ENCODE assay signal across 8 cellular contexts in genomic region chr1:230270185-230270939, GRCh38.
A peak's percentile ranks its signal among the peaks of the same experiment; 100 is the strongest.
DNase-seq lines count a peak whose midpoint lies in the region; ATAC-seq and TF ChIP-seq lines count a peak whose summit lies in the region.

No MANE protein-coding gene starts in this region.

- TF ChIP-seq CTCF in VCaP (conservative IDR thresholded peaks at IDR 0.05), result no peak
- TF ChIP-seq CTCF in lower lobe of right lung (IDR thresholded peaks at IDR 0.05), result no peak

- ATAC-seq in HG03196 (IDR thresholded peaks at IDR 0.05; ENCODE audit: unreplicated experiment), result peak; percentile 51
- no peak for ATAC-seq in lower lobe of right lung
- ATAC-seq in GM18517 (IDR thresholded peaks at IDR 0.05; ENCODE audit: unreplicated experiment), result no peak

- H3K4me3 ChIP-seq in lower lobe of right lung, result no peak overlapping the region

- DNase-seq in activated T-cell treated with anti-CD3 and anti-CD28 coated beads for 24 hours (ENCODE audit: low read depth) (peak; percentile 42), activated T-cell treated with anti-CD3 and anti-CD28 coated beads for 4 hours (no peak), lower lobe of right lung (no peak), AG08395 (ENCODE audit: low spot score) (no peak), RPMI8226 (no peak)

- H3K27me3 ChIP-seq in lower lobe of right lung (ENCODE audit: low read depth), result no peaks in the 10 kb centered on the region

- no peaks in the 10 kb centered on the region for H3K9me3 ChIP-seq in lower lobe of right lung

- H3K27ac ChIP-seq in VCaP (peak overlapping the region; percentile 94), lower lobe of right lung (peak overlapping the region; percentile 41)

- peaks cover 35% of the 10 kb centered on the region for H3K36me3 ChIP-seq in lower lobe of right lung

- intact Hi-C loops in lower lobe of right lung (cut with DNase I), result no loop called here

- peaks cover 18% of the 10 kb centered on the region for H3K4me1 ChIP-seq in lower lobe of right lung
